Comparison of ENCODE assay signal across 1 cellular context in the genomic region with DNA sequence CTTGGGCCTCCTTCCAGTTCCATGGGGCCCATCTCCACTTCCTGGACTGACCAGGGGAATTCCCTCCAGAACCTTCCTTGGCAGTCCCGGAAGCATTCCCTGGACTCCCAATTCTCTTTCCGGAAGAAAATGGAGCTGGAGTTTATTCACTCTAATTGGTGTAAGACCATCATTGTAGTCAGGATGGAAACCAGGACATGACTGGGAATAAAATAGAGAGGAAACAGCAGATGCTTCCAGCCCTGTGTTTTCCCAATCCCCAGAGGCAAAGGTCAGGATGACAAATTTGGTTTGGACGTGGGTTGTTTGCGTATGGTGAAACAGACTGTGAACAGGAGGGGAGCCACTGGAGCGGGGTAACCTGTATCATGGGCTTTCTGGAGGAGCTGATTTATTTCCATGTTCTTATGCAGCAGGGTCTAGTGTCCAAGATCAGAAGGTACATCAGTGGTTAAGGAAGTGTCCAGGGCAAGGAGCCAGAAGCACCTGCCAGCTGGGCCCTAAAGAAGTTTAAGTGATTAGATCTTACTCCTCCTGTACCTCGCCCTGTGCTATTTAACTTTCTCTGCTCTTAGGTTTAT.
TF ChIP-seq lines count a peak whose summit lies in the region.

No MANE protein-coding gene starts in this region.

TF ChIP-seq in HepG2, 621 proteins besides CTCF, POLR2A, EP300 and RAD21 (continued from another document and continues in another):
- TF ChIP-seq, protein P1, sequence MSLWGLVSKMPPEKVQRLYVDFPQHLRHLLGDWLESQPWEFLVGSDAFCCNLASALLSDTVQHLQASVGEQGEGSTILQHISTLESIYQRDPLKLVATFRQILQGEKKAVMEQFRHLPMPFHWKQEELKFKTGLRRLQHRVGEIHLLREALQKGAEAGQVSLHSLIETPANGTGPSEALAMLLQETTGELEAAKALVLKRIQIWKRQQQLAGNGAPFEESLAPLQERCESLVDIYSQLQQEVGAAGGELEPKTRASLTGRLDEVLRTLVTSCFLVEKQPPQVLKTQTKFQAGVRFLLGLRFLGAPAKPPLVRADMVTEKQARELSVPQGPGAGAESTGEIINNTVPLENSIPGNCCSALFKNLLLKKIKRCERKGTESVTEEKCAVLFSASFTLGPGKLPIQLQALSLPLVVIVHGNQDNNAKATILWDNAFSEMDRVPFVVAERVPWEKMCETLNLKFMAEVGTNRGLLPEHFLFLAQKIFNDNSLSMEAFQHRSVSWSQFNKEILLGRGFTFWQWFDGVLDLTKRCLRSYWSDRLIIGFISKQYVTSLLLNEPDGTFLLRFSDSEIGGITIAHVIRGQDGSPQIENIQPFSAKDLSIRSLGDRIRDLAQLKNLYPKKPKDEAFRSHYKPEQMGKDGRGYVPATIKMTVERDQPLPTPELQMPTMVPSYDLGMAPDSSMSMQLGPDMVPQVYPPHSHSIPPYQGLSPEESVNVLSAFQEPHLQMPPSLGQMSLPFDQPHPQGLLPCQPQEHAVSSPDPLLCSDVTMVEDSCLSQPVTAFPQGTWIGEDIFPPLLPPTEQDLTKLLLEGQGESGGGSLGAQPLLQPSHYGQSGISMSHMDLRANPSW (CRISPR knock-in tag; IDR thresholded peaks at IDR 0.05; ENCODE audit: borderline replicate concordance) = no peak
- TF ChIP-seq ZNF839 (CRISPR knock-in tag; IDR thresholded peaks at IDR 0.05; ENCODE audit: borderline replicate concordance) = no peak
- no peak for TF ChIP-seq TCF7L2 (IDR thresholded peaks at IDR 0.05; ENCODE audit: low read depth, low read length)
- peak; percentile 97 for TF ChIP-seq KAT8 (CRISPR knock-in tag; IDR thresholded peaks at IDR 0.05)
- TF ChIP-seq RCOR2 (CRISPR knock-in tag; IDR thresholded peaks at IDR 0.05) = peak; percentile 34; the same call in 1 of the 2 replicates
- 0 out of 2 replicates have a peak, but pooled peaks have one; percentile 13 for TF ChIP-seq IRF2 (CRISPR knock-in tag; IDR thresholded peaks at IDR 0.05)
- TF ChIP-seq, protein P2, sequence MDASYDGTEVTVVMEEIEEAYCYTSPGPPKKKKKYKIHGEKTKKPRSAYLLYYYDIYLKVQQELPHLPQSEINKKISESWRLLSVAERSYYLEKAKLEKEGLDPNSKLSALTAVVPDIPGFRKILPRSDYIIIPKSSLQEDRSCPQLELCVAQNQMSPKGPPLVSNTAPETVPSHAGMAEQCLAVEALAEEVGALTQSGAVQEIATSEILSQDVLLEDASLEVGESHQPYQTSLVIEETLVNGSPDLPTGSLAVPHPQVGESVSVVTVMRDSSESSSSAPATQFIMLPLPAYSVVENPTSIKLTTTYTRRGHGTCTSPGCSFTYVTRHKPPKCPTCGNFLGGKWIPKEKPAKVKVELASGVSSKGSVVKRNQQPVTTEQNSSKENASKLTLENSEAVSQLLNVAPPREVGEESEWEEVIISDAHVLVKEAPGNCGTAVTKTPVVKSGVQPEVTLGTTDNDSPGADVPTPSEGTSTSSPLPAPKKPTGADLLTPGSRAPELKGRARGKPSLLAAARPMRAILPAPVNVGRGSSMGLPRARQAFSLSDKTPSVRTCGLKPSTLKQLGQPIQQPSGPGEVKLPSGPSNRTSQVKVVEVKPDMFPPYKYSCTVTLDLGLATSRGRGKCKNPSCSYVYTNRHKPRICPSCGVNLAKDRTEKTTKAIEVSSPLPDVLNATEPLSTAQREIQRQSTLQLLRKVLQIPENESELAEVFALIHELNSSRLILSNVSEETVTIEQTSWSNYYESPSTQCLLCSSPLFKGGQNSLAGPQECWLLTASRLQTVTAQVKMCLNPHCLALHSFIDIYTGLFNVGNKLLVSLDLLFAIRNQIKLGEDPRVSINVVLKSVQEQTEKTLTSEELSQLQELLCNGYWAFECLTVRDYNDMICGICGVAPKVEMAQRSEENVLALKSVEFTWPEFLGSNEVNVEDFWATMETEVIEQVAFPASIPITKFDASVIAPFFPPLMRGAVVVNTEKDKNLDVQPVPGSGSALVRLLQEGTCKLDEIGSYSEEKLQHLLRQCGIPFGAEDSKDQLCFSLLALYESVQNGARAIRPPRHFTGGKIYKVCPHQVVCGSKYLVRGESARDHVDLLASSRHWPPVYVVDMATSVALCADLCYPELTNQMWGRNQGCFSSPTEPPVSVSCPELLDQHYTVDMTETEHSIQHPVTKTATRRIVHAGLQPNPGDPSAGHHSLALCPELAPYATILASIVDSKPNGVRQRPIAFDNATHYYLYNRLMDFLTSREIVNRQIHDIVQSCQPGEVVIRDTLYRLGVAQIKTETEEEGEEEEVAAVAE (CRISPR knock-in tag; IDR thresholded peaks at IDR 0.05; ENCODE audit: borderline replicate concordance) = no peak
- peak; percentile 78; the same call in 1 of the 2 replicates for TF ChIP-seq YEATS2 (CRISPR knock-in tag; IDR thresholded peaks at IDR 0.05; ENCODE audit: borderline replicate concordance)
- TF ChIP-seq ZNF501 (CRISPR knock-in tag; IDR thresholded peaks at IDR 0.05) = peak; percentile 75
- TF ChIP-seq, protein P3, sequence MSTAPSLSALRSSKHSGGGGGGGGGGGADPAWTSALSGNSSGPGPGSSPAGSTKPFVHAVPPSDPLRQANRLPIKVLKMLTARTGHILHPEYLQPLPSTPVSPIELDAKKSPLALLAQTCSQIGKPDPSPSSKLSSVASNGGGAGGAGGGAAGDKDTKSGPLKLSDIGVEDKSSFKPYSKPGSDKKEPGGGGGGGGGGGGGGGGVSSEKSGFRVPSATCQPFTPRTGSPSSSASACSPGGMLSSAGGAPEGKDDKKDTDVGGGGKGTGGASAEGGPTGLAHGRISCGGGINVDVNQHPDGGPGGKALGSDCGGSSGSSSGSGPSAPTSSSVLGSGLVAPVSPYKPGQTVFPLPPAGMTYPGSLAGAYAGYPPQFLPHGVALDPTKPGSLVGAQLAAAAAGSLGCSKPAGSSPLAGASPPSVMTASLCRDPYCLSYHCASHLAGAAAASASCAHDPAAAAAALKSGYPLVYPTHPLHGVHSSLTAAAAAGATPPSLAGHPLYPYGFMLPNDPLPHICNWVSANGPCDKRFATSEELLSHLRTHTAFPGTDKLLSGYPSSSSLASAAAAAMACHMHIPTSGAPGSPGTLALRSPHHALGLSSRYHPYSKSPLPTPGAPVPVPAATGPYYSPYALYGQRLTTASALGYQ (CRISPR knock-in tag; IDR thresholded peaks at IDR 0.05) = no peak
- no peak for TF ChIP-seq MBNL3 (CRISPR knock-in tag; conservative IDR thresholded peaks at IDR 0.05)
- peak; percentile 72 for TF ChIP-seq SAP130 (CRISPR knock-in tag; IDR thresholded peaks at IDR 0.05; ENCODE audit: low read depth)
- peak; percentile 72; the same call in 1 of the 2 replicates for TF ChIP-seq ZNF124 (CRISPR knock-in tag; IDR thresholded peaks at IDR 0.05)
- no peak for TF ChIP-seq MAF1 (CRISPR knock-in tag; IDR thresholded peaks at IDR 0.05; ENCODE audit: borderline replicate concordance)
- TF ChIP-seq ZNF441 (CRISPR knock-in tag; IDR thresholded peaks at IDR 0.05; ENCODE audit: borderline replicate concordance) = peak; percentile 48
- TF ChIP-seq ZNF670 (CRISPR knock-in tag; IDR thresholded peaks at IDR 0.05; ENCODE audit: borderline replicate concordance) = peak; percentile 91; the same call in 1 of the 2 replicates
- TF ChIP-seq KLF15 (CRISPR knock-in tag; IDR thresholded peaks at IDR 0.05; ENCODE audit: borderline replicate concordance) = no peak
- TF ChIP-seq, protein P4, sequence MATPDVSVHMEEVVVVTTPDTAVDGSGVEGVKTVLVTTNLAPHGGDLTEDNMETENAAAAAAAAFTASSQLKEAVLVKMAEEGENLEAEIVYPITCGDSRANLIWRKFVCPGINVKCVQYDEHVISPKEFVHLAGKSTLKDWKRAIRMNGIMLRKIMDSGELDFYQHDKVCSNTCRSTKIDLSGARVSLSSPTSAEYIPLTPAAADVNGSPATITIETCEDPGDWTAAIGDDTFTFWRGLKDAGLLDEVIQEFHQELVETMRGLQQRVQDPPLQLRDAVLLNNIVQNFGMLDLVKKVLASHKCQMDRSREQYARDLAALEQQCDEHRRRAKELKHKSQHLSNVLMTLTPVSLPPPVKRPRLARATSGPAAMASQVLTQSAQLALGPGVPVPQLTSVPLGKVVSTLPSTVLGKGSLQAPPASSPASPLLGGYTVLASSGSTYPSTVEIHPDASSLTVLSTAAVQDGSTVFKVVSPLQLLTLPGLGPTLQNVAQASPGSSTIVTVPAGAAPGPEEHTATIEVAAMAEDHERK (CRISPR knock-in tag; IDR thresholded peaks at IDR 0.05; ENCODE audit: low read depth) = 0 out of 2 replicates have a peak, but pooled peaks have one; percentile 24
- TF ChIP-seq ZNF326 (CRISPR knock-in tag; IDR thresholded peaks at IDR 0.05; ENCODE audit: borderline replicate concordance) = no peak
- TF ChIP-seq MATR3 (CRISPR knock-in tag; IDR thresholded peaks at IDR 0.05) = no peak
- TF ChIP-seq, protein P5, sequence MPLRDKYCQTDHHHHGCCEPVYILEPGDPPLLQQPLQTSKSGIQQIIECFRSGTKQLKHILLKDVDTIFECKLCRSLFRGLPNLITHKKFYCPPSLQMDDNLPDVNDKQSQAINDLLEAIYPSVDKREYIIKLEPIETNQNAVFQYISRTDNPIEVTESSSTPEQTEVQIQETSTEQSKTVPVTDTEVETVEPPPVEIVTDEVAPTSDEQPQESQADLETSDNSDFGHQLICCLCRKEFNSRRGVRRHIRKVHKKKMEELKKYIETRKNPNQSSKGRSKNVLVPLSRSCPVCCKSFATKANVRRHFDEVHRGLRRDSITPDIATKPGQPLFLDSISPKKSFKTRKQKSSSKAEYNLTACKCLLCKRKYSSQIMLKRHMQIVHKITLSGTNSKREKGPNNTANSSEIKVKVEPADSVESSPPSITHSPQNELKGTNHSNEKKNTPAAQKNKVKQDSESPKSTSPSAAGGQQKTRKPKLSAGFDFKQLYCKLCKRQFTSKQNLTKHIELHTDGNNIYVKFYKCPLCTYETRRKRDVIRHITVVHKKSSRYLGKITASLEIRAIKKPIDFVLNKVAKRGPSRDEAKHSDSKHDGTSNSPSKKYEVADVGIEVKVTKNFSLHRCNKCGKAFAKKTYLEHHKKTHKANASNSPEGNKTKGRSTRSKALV (CRISPR knock-in tag; IDR thresholded peaks at IDR 0.05) = 0 out of 2 replicates have a peak, but pooled peaks have one; percentile 2
- TF ChIP-seq, protein P6, sequence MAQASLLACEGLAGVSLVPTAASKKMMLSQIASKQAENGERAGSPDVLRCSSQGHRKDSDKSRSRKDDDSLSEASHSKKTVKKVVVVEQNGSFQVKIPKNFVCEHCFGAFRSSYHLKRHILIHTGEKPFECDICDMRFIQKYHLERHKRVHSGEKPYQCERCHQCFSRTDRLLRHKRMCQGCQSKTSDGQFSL (CRISPR knock-in tag; IDR thresholded peaks at IDR 0.05) = no peak
- TF ChIP-seq ZNF660 (CRISPR knock-in tag; IDR thresholded peaks at IDR 0.05; ENCODE audit: borderline replicate concordance, low read depth) = no peak
- no peak for TF ChIP-seq PCBP1 (IDR thresholded peaks at IDR 0.05; ENCODE audit: borderline replicate concordance, low read depth, low read length)
- TF ChIP-seq TGIF2 (CRISPR knock-in tag; IDR thresholded peaks at IDR 0.05) = no peak; the same call in 1 of the 2 replicates
- TF ChIP-seq NCOR1 (IDR thresholded peaks at IDR 0.05; ENCODE audit: borderline replicate concordance, low read length) = peak; percentile 51; the same call in 1 of the 2 replicates
- TF ChIP-seq FOXA3 (CRISPR knock-in tag; IDR thresholded peaks at IDR 0.05) = peak; percentile 77
- TF ChIP-seq ZNF44 (CRISPR knock-in tag; IDR thresholded peaks at IDR 0.05) = peak; percentile 60; the same call in 1 of the 2 replicates
- no peak for TF ChIP-seq PAWR (CRISPR knock-in tag; IDR thresholded peaks at IDR 0.05; ENCODE audit: borderline replicate concordance)
- TF ChIP-seq PHB2 (IDR thresholded peaks at IDR 0.05; ENCODE audit: partially characterized antibody) = no peak
- TF ChIP-seq, protein P7, sequence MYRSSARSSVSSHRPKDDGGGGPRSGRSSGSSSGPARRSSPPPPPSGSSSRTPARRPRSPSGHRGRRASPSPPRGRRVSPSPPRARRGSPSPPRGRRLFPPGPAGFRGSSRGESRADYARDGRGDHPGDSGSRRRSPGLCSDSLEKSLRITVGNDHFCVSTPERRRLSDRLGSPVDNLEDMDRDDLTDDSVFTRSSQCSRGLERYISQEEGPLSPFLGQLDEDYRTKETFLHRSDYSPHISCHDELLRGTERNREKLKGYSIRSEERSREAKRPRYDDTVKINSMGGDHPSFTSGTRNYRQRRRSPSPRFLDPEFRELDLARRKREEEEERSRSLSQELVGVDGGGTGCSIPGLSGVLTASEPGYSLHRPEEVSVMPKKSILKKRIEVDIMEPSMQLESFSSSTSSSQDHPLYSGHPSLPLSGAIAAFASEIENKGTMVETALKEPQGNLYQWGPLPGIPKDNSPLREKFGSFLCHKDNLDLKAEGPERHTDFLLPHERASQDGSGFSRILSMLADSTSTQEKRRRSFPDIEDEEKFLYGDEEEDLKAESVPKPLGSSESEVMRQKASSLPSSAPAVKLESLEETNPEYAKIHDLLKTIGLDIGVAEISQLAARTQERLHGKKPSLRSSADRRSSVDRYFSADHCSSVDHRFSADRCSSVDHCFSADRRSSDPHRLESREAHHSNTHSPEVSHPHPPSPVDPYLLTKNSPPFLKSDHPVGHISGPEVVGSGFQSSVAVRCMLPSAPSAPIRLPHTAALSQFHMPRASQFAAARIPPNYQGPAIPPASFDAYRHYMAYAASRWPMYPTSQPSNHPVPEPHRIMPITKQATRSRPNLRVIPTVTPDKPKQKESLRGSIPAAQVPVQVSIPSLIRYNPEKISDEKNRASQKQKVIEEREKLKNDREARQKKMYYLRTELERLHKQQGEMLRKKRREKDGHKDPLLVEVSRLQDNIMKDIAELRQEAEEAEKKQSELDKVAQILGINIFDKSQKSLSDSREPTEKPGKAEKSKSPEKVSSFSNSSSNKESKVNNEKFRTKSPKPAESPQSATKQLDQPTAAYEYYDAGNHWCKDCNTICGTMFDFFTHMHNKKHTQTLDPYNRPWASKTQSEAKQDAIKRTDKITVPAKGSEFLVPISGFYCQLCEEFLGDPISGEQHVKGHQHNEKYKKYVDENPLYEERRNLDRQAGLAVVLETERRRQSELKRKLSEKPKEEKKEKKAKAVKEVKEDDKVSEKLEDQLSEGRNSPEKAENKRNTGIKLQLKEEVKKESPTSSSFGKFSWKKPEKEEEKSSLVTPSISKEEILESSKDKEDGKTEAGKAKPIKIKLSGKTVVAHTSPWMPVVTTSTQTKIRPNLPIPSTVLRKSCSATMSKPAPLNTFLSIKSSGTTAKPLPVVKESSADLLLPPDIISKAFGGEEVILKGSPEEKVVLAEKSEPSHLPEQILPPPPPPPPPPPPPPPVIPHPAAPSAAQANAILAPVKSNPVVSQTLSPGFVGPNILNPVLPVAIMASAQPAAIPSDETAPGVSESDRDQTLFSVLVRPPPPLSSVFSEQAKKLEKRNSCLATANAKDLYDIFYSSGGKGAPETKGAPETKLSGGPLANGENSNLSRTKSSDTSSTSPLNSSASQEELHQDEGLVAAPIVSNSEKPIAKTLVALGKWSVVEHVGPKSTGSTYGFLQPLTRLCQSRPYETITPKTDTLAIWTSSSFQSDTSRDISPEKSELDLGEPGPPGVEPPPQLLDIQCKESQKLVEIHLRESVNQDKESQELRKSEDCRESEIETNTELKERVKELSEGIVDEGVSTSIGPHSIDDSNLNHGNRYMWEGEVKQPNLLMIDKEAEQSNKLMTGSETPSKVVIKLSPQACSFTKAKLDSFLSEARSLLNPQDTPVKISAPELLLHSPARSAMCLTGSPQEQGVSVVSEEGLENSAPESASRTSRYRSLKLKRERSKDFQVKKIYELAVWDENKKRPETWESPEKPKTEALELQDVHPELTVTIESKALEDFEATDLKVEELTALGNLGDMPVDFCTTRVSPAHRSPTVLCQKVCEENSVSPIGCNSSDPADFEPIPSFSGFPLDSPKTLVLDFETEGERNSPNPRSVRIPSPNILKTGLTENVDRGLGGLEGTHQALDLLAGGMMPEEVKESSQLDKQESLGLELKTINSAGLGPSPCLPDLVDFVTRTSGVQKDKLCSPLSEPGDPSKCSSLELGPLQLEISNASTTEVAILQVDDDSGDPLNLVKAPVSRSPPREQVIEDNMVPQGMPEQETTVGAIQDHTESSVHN (CRISPR knock-in tag; IDR thresholded peaks at IDR 0.05) = no peak
- no peak for TF ChIP-seq ZNF160 (CRISPR knock-in tag; IDR thresholded peaks at IDR 0.05)
